17 cellular contexts compared by ENCODE assay signal in the genomic region with DNA sequence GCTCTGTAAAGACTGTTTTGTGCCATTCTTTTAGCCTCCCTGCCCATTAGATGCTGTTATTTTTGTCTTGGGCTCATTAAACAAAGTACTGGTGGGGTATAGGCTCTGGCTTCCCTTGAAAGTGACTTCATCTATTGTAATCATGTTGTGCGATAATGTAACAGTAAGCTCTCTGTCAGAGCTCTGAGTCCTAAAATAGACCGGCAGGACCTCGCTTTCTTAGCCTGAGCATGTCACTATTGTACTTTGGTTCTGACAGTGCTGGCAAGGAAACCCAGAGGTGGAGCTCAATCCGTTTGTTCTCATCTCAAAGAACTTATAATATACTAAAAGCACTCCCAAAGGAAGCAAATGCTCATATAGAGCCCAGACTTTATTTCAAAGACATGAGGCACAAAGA.
DNase-seq lines count a peak whose midpoint lies in the region; ATAC-seq, FAIRE-seq and TF ChIP-seq lines count a peak whose summit lies in the region.
"Had no signal": no experiment of that assay in that cellular context is flagged by ENCODE, and none has a peak within 500 bp of the region (broad histone marks: within the 10 kb centered on the region; RNA-seq: fewer than 3 reads in every experiment).

No MANE protein-coding gene starts in this region.

- no peak for FAIRE-seq in HTR-8/SVneo (lab: Jason Lieb, UNC)
- FAIRE-seq: H1 had no signal

- peaks cover 38% of the 10 kb centered on the region for H3K4me1 ChIP-seq in PC-3 (ENCODE audit: insufficient read depth, low read length)

- no peaks in the 10 kb centered on the region for H3K9me3 ChIP-seq in PC-3 (ENCODE audit: low read length)
- no peaks in the 10 kb centered on the region for H3K9me3 ChIP-seq in WERI-Rb-1 (ENCODE audit: severe bottlenecking)

- DNase-seq in PC-3 (no peak), cerebellar cortex (ENCODE audit: low spot score) (peak; percentile 15), hippocampal formation (lab: John Stamatoyannopoulos, UW) (peak; percentile 43 to 64), pons (ENCODE audit: low spot score) (peak; percentile 89), WERI-Rb-1 (no peak), GF-D8 (lab: John Stamatoyannopoulos, UW) (no peak), NCI-H2029 (lab: John Stamatoyannopoulos, UW) (no peak), HTR-8/SVneo (ENCODE audit: insufficient read length, low spot score) (no peak)
- DNase-seq: DMS 273 treated with DMSO at 0.1 percent for 48 hours, KBM-7, MV-4-11, NCI-H1417 treated with DMSO at 0.1 percent for 48 hours, NCI-H2081, NCI-H510A, NCI-H82 had no signal

- H3K4me3 ChIP-seq in PC-3 (ENCODE audit: low read length) (no peak overlapping the region), WERI-Rb-1 (ENCODE audit: low read depth, low read length) (no peak overlapping the region)

- peak overlapping the region; percentile 19; the same call in 1 of the 2 replicates for H2AFZ ChIP-seq in PC-3 (ENCODE audit: low read length)

- no peaks in the 10 kb centered on the region for H3K36me3 ChIP-seq in PC-3 (ENCODE audit: low read depth, low read length)
- H3K36me3 ChIP-seq in WERI-Rb-1 = no peaks in the 10 kb centered on the region

- CTCF ChIA-PET in PC-3 (lab: Charles Lee) = no interaction called here

- ATAC-seq in PC-3 = no peak

- H3K9me2 ChIP-seq in PC-3 (replicated peaks; ENCODE audit: low read length) = no peaks in the 10 kb centered on the region

- H3K79me2 ChIP-seq in PC-3 (ENCODE audit: low read length) = no peaks in the 10 kb centered on the region

- TF ChIP-seq CTCF in PC-3 (conservative IDR thresholded peaks at IDR 0.05; ENCODE audit: low read depth, low read length) (no peak), WERI-Rb-1 (IDR thresholded peaks at IDR 0.05; ENCODE audit: low read depth, low read length) (no peak)

- no peak overlapping the region for H3K9ac ChIP-seq in PC-3 (ENCODE audit: low read length)

- POLR2A ChIA-PET in PC-3 (lab: Charles Lee; ENCODE audit: unreplicated experiment) = no interaction called here

- no peaks in the 10 kb centered on the region for H3F3A ChIP-seq in PC-3 (ENCODE audit: low read length, unreplicated experiment)

- H3K27ac ChIP-seq in PC-3 (ENCODE audit: low read length) = peak overlapping the region; percentile 68
- no peak overlapping the region for H3K27ac ChIP-seq in WERI-Rb-1
- H3K27ac ChIP-seq: C4-2B had no signal

- intact Hi-C loops in PC-3 (cut with micrococcal nuclease) = no loop called here

- no TSS peak for BruUV-seq in PC-3 (replicated peaks; lab: Mats Ljungman, UMichigan)

- H3K4me2 ChIP-seq in PC-3 (ENCODE audit: low read length) = peak overlapping the region; percentile 7

- H3K27me3 ChIP-seq in PC-3 (ENCODE audit: low read length) (no peaks in the 10 kb centered on the region), WERI-Rb-1 (ENCODE audit: insufficient read depth, low read depth, severe bottlenecking) (no peaks in the 10 kb centered on the region)

- H4K20me1 ChIP-seq in PC-3 (ENCODE audit: low read length) = no peaks in the 10 kb centered on the region

Comparison
In these comparisons a context has a peak if more than half of its experiments do, and no peak if none do; other contexts are left out.
1. DNase-seq: peak in cerebellar cortex (single experiment), hippocampal formation (2 of 2) and pons (single experiment); none in PC-3 (single experiment), WERI-Rb-1 (single experiment), GF-D8 (single experiment), NCI-H2029 (single experiment) and HTR-8/SVneo (single experiment).